ENCODE assay signal across 2 cellular contexts in genomic region chr19:17482877-17483604, GRCh38.
TF ChIP-seq lines count a peak whose summit lies in the region.

No MANE protein-coding gene starts in this region.

TF ChIP-seq in IMR-90, 13 proteins besides CTCF, POLR2A, EP300 and RAD21:
- TF ChIP-seq RCOR1 (IDR thresholded peaks at IDR 0.05; ENCODE audit: insufficient replicate concordance, low read length) = no peak
- TF ChIP-seq RFX5 (IDR thresholded peaks at IDR 0.05; ENCODE audit: low read depth, low read length) = no peak
- TF ChIP-seq FOS (IDR thresholded peaks at IDR 0.05; ENCODE audit: low read depth, low read length) = no peak
- TF ChIP-seq CEBPB (IDR thresholded peaks at IDR 0.05; ENCODE audit: low read depth, low read length) = no peak
- TF ChIP-seq NFE2L2 (IDR thresholded peaks at IDR 0.05; ENCODE audit: low read depth, low read length) = no peak
- TF ChIP-seq MAFK (IDR thresholded peaks at IDR 0.05; ENCODE audit: low read depth, low read length) = no peak
- TF ChIP-seq, protein P1, sequence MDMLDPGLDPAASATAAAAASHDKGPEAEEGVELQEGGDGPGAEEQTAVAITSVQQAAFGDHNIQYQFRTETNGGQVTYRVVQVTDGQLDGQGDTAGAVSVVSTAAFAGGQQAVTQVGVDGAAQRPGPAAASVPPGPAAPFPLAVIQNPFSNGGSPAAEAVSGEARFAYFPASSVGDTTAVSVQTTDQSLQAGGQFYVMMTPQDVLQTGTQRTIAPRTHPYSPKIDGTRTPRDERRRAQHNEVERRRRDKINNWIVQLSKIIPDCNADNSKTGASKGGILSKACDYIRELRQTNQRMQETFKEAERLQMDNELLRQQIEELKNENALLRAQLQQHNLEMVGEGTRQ (IDR thresholded peaks at IDR 0.05; ENCODE audit: low read depth, low read length) = no peak
- TF ChIP-seq, protein P2, sequence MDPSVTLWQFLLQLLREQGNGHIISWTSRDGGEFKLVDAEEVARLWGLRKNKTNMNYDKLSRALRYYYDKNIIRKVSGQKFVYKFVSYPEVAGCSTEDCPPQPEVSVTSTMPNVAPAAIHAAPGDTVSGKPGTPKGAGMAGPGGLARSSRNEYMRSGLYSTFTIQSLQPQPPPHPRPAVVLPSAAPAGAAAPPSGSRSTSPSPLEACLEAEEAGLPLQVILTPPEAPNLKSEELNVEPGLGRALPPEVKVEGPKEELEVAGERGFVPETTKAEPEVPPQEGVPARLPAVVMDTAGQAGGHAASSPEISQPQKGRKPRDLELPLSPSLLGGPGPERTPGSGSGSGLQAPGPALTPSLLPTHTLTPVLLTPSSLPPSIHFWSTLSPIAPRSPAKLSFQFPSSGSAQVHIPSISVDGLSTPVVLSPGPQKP (IDR thresholded peaks at IDR 0.05; ENCODE audit: borderline replicate concordance, low read depth, low read length) = no peak
- TF ChIP-seq SMC3 (IDR thresholded peaks at IDR 0.05; ENCODE audit: low read depth, low read length) = no peak
- TF ChIP-seq BHLHE40 (IDR thresholded peaks at IDR 0.05; ENCODE audit: low read depth, low read length) = no peak
- no peak for TF ChIP-seq CHD1 (IDR thresholded peaks at IDR 0.05; ENCODE audit: low read depth, low read length)
- no peak for TF ChIP-seq MXI1 (IDR thresholded peaks at IDR 0.05; ENCODE audit: borderline replicate concordance, low read depth, low read length)
- no peak for TF ChIP-seq MAZ (IDR thresholded peaks at IDR 0.05; ENCODE audit: borderline replicate concordance, low read depth, low read length)

TF ChIP-seq in K562, 482 proteins besides CTCF, POLR2A, EP300 and RAD21:
- no peak for TF ChIP-seq SMAD2 (IDR thresholded peaks at IDR 0.05; ENCODE audit: low read depth, low read length)
- TF ChIP-seq SREBF2 (CRISPR knock-in tag; IDR thresholded peaks at IDR 0.05) = no peak
- TF ChIP-seq TSC22D4 (tag; IDR thresholded peaks at IDR 0.05) = peak; percentile 100
- TF ChIP-seq, protein P3, sequence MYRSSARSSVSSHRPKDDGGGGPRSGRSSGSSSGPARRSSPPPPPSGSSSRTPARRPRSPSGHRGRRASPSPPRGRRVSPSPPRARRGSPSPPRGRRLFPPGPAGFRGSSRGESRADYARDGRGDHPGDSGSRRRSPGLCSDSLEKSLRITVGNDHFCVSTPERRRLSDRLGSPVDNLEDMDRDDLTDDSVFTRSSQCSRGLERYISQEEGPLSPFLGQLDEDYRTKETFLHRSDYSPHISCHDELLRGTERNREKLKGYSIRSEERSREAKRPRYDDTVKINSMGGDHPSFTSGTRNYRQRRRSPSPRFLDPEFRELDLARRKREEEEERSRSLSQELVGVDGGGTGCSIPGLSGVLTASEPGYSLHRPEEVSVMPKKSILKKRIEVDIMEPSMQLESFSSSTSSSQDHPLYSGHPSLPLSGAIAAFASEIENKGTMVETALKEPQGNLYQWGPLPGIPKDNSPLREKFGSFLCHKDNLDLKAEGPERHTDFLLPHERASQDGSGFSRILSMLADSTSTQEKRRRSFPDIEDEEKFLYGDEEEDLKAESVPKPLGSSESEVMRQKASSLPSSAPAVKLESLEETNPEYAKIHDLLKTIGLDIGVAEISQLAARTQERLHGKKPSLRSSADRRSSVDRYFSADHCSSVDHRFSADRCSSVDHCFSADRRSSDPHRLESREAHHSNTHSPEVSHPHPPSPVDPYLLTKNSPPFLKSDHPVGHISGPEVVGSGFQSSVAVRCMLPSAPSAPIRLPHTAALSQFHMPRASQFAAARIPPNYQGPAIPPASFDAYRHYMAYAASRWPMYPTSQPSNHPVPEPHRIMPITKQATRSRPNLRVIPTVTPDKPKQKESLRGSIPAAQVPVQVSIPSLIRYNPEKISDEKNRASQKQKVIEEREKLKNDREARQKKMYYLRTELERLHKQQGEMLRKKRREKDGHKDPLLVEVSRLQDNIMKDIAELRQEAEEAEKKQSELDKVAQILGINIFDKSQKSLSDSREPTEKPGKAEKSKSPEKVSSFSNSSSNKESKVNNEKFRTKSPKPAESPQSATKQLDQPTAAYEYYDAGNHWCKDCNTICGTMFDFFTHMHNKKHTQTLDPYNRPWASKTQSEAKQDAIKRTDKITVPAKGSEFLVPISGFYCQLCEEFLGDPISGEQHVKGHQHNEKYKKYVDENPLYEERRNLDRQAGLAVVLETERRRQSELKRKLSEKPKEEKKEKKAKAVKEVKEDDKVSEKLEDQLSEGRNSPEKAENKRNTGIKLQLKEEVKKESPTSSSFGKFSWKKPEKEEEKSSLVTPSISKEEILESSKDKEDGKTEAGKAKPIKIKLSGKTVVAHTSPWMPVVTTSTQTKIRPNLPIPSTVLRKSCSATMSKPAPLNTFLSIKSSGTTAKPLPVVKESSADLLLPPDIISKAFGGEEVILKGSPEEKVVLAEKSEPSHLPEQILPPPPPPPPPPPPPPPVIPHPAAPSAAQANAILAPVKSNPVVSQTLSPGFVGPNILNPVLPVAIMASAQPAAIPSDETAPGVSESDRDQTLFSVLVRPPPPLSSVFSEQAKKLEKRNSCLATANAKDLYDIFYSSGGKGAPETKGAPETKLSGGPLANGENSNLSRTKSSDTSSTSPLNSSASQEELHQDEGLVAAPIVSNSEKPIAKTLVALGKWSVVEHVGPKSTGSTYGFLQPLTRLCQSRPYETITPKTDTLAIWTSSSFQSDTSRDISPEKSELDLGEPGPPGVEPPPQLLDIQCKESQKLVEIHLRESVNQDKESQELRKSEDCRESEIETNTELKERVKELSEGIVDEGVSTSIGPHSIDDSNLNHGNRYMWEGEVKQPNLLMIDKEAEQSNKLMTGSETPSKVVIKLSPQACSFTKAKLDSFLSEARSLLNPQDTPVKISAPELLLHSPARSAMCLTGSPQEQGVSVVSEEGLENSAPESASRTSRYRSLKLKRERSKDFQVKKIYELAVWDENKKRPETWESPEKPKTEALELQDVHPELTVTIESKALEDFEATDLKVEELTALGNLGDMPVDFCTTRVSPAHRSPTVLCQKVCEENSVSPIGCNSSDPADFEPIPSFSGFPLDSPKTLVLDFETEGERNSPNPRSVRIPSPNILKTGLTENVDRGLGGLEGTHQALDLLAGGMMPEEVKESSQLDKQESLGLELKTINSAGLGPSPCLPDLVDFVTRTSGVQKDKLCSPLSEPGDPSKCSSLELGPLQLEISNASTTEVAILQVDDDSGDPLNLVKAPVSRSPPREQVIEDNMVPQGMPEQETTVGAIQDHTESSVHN (IDR thresholded peaks at IDR 0.05; ENCODE audit: borderline replicate concordance in 1 of 2, low read depth in 1 of 2) = peak in 1 of 2 experiments; percentile 80; a peak in 2 of 4 replicates
- TF ChIP-seq NFRKB (IDR thresholded peaks at IDR 0.05; ENCODE audit: low read depth) = peak; percentile 91; the same call in 1 of the 2 replicates
- TF ChIP-seq KDM1A (IDR thresholded peaks at IDR 0.05) = peak; percentile 23 to 29; a peak in 2 of 4 replicates
- TF ChIP-seq ZNF407 (IDR thresholded peaks at IDR 0.05; ENCODE audit: low read depth) = no peak
- TF ChIP-seq BCOR (IDR thresholded peaks at IDR 0.05) = 0 out of 2 replicates have a peak, but pooled peaks have one; percentile 33
- TF ChIP-seq CLOCK (CRISPR knock-in tag; IDR thresholded peaks at IDR 0.05; ENCODE audit: borderline replicate concordance) = no peak
- TF ChIP-seq ZNF24 (IDR thresholded peaks at IDR 0.05) = peak; percentile 100
- TF ChIP-seq FOSL1 (tag; conservative IDR thresholded peaks at IDR 0.05) = no peak
